In genomic region chr2:63734510-63734909, GRCh38 we compare ENCODE assay signal across 17 cellular contexts.
DNase-seq lines count a peak whose midpoint lies in the region; ATAC-seq, FAIRE-seq and TF ChIP-seq lines count a peak whose summit lies in the region.
"Had no signal": no experiment of that assay in that cellular context is flagged by ENCODE, and none has a peak within 500 bp of the region (broad histone marks: within the 10 kb centered on the region; RNA-seq: fewer than 3 reads in every experiment).

No MANE protein-coding gene starts in this region.

- peaks cover 36% of the 10 kb centered on the region for H3K4me1 ChIP-seq in osteoblast (ENCODE audit: insufficient read depth, low read length)

- DNase-seq in EH (ENCODE audit: low read depth) (peak; percentile 23), LoVo (ENCODE audit: low spot score) (peak; percentile 17), bronchial epithelial cell (ENCODE audit: low read depth) (peak; percentile 26), osteoblast (ENCODE audit: insufficient read length, low spot score, missing footprints) (no peak), COLO829 (ENCODE audit: low spot score) (no peak)
- DNase-seq in activated naive CD4-positive, alpha-beta T cell treated with Interleukin-2 at 50 U/mL for 16 hours = no peak
- DNase-seq: activated naive CD8-positive, alpha-beta T cell treated with anti-CD3 and anti-CD28 coated beads, Interleukin-2, amount 10 ng/mL, durations not matched to agents 7 days and 5 days; activated T-cell treated with anti-CD3 and anti-CD28 coated beads, Interleukin-2, amount 50 U/mL, for 4 hours; DMS79 treated with DMSO at 0.1 percent for 48 hours; effector CD8-positive, alpha-beta T cell; left ventricle myocardium inferior; NCI-H1092 treated with DMSO at 0.1 percent for 48 hours; ovary; small intestine; thyroid gland had no signal

- no peaks in the 10 kb centered on the region for H3K79me2 ChIP-seq in osteoblast (ENCODE audit: insufficient read depth, low read length)

- no peak overlapping the region for H2AFZ ChIP-seq in osteoblast (ENCODE audit: low read length)

- H4K20me1 ChIP-seq in osteoblast (ENCODE audit: insufficient read depth, low read length) = no peaks in the 10 kb centered on the region

- H3K36me3 ChIP-seq in bronchial epithelial cell (ENCODE audit: control insufficient read depth, insufficient read depth, low read length) = no peaks in the 10 kb centered on the region
- H3K36me3 ChIP-seq in osteoblast (ENCODE audit: insufficient read depth, low read length) = no peaks in the 10 kb centered on the region
- H3K36me3 ChIP-seq: left ventricle myocardium inferior, ovary, thyroid gland had no signal

- H3K27me3 ChIP-seq in bronchial epithelial cell (ENCODE audit: control insufficient read depth, insufficient read depth, low read length) (no peaks in the 10 kb centered on the region), osteoblast (ENCODE audit: insufficient read depth, low read length) (no peaks in the 10 kb centered on the region)
- H3K27me3 ChIP-seq: ovary, thyroid gland had no signal

- peak overlapping the region; percentile 81 for H3K27ac ChIP-seq in osteoblast (ENCODE audit: low read depth, low read length)
- H3K27ac ChIP-seq: left ventricle myocardium inferior, ovary, thyroid gland had no signal

- no peak overlapping the region for H3K4me3 ChIP-seq in bronchial epithelial cell (ENCODE audit: low read depth, low read length)
- no peak overlapping the region for H3K4me3 ChIP-seq in osteoblast (ENCODE audit: insufficient read depth, low read length)
- H3K4me3 ChIP-seq: left ventricle myocardium inferior, ovary, thyroid gland had no signal

- no peak for ATAC-seq in GM19035 (IDR thresholded peaks at IDR 0.05; ENCODE audit: unreplicated experiment)
- ATAC-seq: activated T-cell treated with anti-CD3 and anti-CD28 coated beads, Interleukin-2, amount 50 U/mL, for 4 hours; stimulated activated effector memory CD8-positive, alpha-beta T cell treated with anti-CD3 and anti-CD28 coated beads, Interleukin-12 subunit alpha, Interleukin-12 subunit beta, amount 100 ng/mL, for 72 hours had no signal

- no peak overlapping the region for H3K4me2 ChIP-seq in osteoblast (ENCODE audit: insufficient read depth, low read length)

- H3K9me3 ChIP-seq in osteoblast (ENCODE audit: low read depth, low read length) = no peaks in the 10 kb centered on the region
- H3K9me3 ChIP-seq: left ventricle myocardium inferior, ovary, thyroid gland had no signal

- TF ChIP-seq CTCF in bronchial epithelial cell (IDR thresholded peaks at IDR 0.05; ENCODE audit: insufficient read depth, low read length, severe bottlenecking) (no peak), osteoblast (IDR thresholded peaks at IDR 0.05; ENCODE audit: extremely low read depth, low read depth, low read length) (no peak)

- FAIRE-seq in bronchial epithelial cell (lab: Jason Lieb, UNC) = no peak
- FAIRE-seq: small intestine had no signal

Comparison
In these comparisons a context has a peak if more than half of its experiments do, and no peak if none do; other contexts are left out.
1. DNase-seq: peak in EH (single experiment), LoVo (single experiment) and bronchial epithelial cell (single experiment); none in osteoblast (single experiment), COLO829 (single experiment) and activated naive CD4-positive, alpha-beta T cell treated with Interleukin-2 at 50 U/mL for 16 hours (single experiment).